Comparison of ENCODE assay signal across 11 cellular contexts in genomic region chr12:131607658-131608447, GRCh38.
DNase-seq lines count a peak whose midpoint lies in the region; ATAC-seq and TF ChIP-seq lines count a peak whose summit lies in the region.
"Had no signal": no experiment of that assay in that cellular context is flagged by ENCODE, and none has a peak within 500 bp of the region (broad histone marks: within the 10 kb centered on the region; RNA-seq: fewer than 3 reads in every experiment).

No MANE protein-coding gene starts in this region.

- H3K36me3 ChIP-seq in naive thymus-derived CD4-positive, alpha-beta T cell (ENCODE audit: control insufficient read depth in 2 of 3, insufficient read depth in 3 of 3, low read length in 3 of 3): no peaks in the 10 kb centered on the region
- H3K36me3 ChIP-seq in ascending aorta: no peaks in the 10 kb centered on the region

- no peaks in the 10 kb centered on the region for H3K27me3 Mint-ChIP-seq in naive thymus-derived CD4-positive, alpha-beta T cell

- H3K27ac ChIP-seq in naive thymus-derived CD4-positive, alpha-beta T cell (ENCODE audit: low read depth, low read length): no peak overlapping the region
- no peak overlapping the region for H3K27ac ChIP-seq in ascending aorta
- H3K27ac ChIP-seq: HL-60 had no signal

- H3K9me3 ChIP-seq in naive thymus-derived CD4-positive, alpha-beta T cell (ENCODE audit: control insufficient read depth in 2 of 3, low read length in 3 of 3): no peaks in the 10 kb centered on the region
- no peaks in the 10 kb centered on the region for H3K9me3 ChIP-seq in ascending aorta

- intact Hi-C loops in naive thymus-derived CD4-positive, alpha-beta T cell (cut with micrococcal nuclease): loop anchor here (2.0 to 10.0 kb wide), 8 partner anchors 73 to 733 kb away; partner anchors contain the start of genes EP400 (in 2 of the 2), SFSWAP (in 2 of the 2), RAN (in 1 of the 2) and ULK1 (in 1 of the 2)
- intact Hi-C loops in ascending aorta (cut with DNase I): loop anchor here (2.0 kb wide), 1 partner anchor 393 kb away; no protein-coding TSS in a partner anchor

- POLR2A ChIA-PET in naive thymus-derived CD4-positive, alpha-beta T cell (lab: Charles Lee): no interaction called here

- peak; percentile 13 to 33 for DNase-seq in NCI-H526 (lab: John Stamatoyannopoulos, UW)
- no peak for DNase-seq in NCI-H526 treated with DMSO at 0.1 percent for 48 hours (lab: John Stamatoyannopoulos, UW)
- peak in 1 of 9 donors; percentile 29 for DNase-seq in naive thymus-derived CD4-positive, alpha-beta T cell
- DNase-seq in central memory CD4-positive, alpha-beta T cell: no peak
- DNase-seq in ascending aorta (ENCODE audit: low spot score in 2 of 2): no peak
- no peak for DNase-seq in NCI-H1092 treated with DMSO at 0.1 percent for 48 hours (lab: John Stamatoyannopoulos, UW)
- DNase-seq: 8988T, Right ventricle myocardium superior had no signal

- H3K4me1 Mint-ChIP-seq in naive thymus-derived CD4-positive, alpha-beta T cell: peaks cover 37 to 67% (median 59%) of the 10 kb centered on the region in 7 donors

- peak overlapping the region; percentile 7 for H3K4me3 ChIP-seq in naive thymus-derived CD4-positive, alpha-beta T cell (ENCODE audit: low read length)
- no peak overlapping the region for H3K4me3 ChIP-seq in ascending aorta

- peaks cover 0 to 12% (median 4%) of the 10 kb centered on the region in 11 donors for H3K9me3 Mint-ChIP-seq in naive thymus-derived CD4-positive, alpha-beta T cell

- CTCF ChIA-PET in naive thymus-derived CD4-positive, alpha-beta T cell (lab: Charles Lee): no interaction called here

- H3K4me1 ChIP-seq in naive thymus-derived CD4-positive, alpha-beta T cell (ENCODE audit: control insufficient read depth in 2 of 2, insufficient read depth in 2 of 2, low read length in 2 of 2): peaks cover 49 to 61% of the 10 kb centered on the region in 2 donors
- H3K4me1 ChIP-seq in ascending aorta: no peaks in the 10 kb centered on the region

- ATAC-seq in GM21576 (IDR thresholded peaks at IDR 0.05; ENCODE audit: unreplicated experiment) (peak; percentile 73), HG03520 (IDR thresholded peaks at IDR 0.05; ENCODE audit: unreplicated experiment) (peak; percentile 84)
- no peak for ATAC-seq in naive thymus-derived CD4-positive, alpha-beta T cell

- H3K4me3 Mint-ChIP-seq in naive thymus-derived CD4-positive, alpha-beta T cell: peak overlapping the region in 6 of 10 donors; percentile 22 to 87 (median 52)

- peak overlapping the region in 8 of 9 donors; percentile 31 to 96 (median 60) for H3K27ac Mint-ChIP-seq in naive thymus-derived CD4-positive, alpha-beta T cell

- H3K36me3 Mint-ChIP-seq in naive thymus-derived CD4-positive, alpha-beta T cell: peaks cover 0 to 20% (median under 1%) of the 10 kb centered on the region in 5 donors

- TF ChIP-seq CTCF in ascending aorta (IDR thresholded peaks at IDR 0.05): no peak

- H3K27me3 ChIP-seq in naive thymus-derived CD4-positive, alpha-beta T cell (ENCODE audit: control insufficient read depth in 2 of 2, insufficient read depth in 2 of 2, low read length in 2 of 2): no peaks in the 10 kb centered on the region
- H3K27me3 ChIP-seq in ascending aorta: no peaks in the 10 kb centered on the region

Comparison
In these comparisons a context has a peak if more than half of its experiments do, and no peak if none do; other contexts are left out.
1. DNase-seq: peak in NCI-H526 (2 of 2); none in NCI-H526 treated with DMSO at 0.1 percent for 48 hours (single experiment), central memory CD4-positive, alpha-beta T cell (single experiment), ascending aorta (0 of 2) and NCI-H1092 treated with DMSO at 0.1 percent for 48 hours (single experiment).